ENCODE assay signal across 22 cellular contexts in the genomic region with DNA sequence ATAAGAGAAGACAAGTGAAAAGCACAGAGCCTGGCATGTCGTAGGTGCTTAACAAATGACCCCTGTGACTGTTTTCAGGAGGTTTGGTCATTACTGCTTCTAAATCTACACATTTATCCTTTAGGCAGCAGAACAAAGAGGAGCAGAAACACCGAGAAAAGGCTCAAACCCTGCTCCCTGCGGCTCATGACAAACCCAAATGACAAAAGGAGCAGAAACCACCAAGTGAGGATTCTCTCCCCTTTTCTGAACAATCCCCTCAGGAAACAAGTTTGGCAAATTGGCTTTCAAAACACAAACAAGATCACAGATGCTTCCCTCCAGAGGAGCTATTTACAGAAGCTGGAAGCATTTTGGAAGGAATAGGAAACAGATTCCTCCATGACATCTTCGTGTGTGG. TPM values are rescaled to one million over a fixed set of nuclear protein-coding genes. Genes with fewer than 3 reads are reported as not detected.
DNase-seq lines count a peak whose midpoint lies in the region; ATAC-seq and TF ChIP-seq lines count a peak whose summit lies in the region.
"Had no signal": no experiment of that assay in that cellular context is flagged by ENCODE, and none has a peak within 500 bp of the region (broad histone marks: within the 10 kb centered on the region; RNA-seq: fewer than 3 reads in every experiment).

No MANE protein-coding gene starts in this region.

- no peaks in the 10 kb centered on the region for H3K9me3 ChIP-seq in ectodermal cell (ENCODE audit: control insufficient read depth, low read length)
- no peaks in the 10 kb centered on the region for H3K9me3 ChIP-seq in thymus (ENCODE audit: control insufficient read depth)
- H3K9me3 ChIP-seq: gastroesophageal sphincter had no signal

- H3K27ac ChIP-seq in ectodermal cell (ENCODE audit: insufficient read depth, low read depth, low read length, poor library complexity, severe bottlenecking) (peak overlapping the region; percentile 40), thymus (ENCODE audit: low read depth) (peak overlapping the region; percentile 73)
- H3K27ac ChIP-seq: C4-2B, gastroesophageal sphincter had no signal

- no peak for DNase-seq in activated T-cell treated with anti-CD3 and anti-CD28 coated beads, Interleukin-2, amount 50 U/mL, for 72 hours
- DNase-seq in activated T-cell treated with anti-CD3 and anti-CD28 coated beads for 4 hours (no peak), NCI-H446 (lab: John Stamatoyannopoulos, UW) (no peak), WTC11 (ENCODE audit: low spot score) (no peak), GM10266 (ENCODE audit: extremely low spot score) (no peak)
- DNase-seq in activated CD4-positive, alpha-beta memory T cell treated with anti-CD3 and anti-CD28 coated beads, Interleukin-2, amount 10 ng/mL, durations not matched to agents 7 days and 5 days, result no peak
- DNase-seq: ACHN; activated B cell treated with CpG ODN at 0.5 μM for 24 hours; DMS153; erythroblast; IMR-90; kidney glomerular epithelial cell; NCI-H1436; OCI-M1; SIG-M5; stimulated activated CD4-positive, alpha-beta T cell treated with anti-CD3 and anti-CD28 coated beads, Interleukin-1b, Interleukin-23, amount 100 ng/mL, for 48 hours had no signal

- no peak for ATAC-seq in activated T-cell treated with anti-CD3 and anti-CD28 coated beads, Interleukin-2, amount 50 U/mL, for 72 hours (replicated peaks in 1 of 2)
- ATAC-seq in WTC11, result no peak
- ATAC-seq: gastroesophageal sphincter had no signal

- POLR2A ChIA-PET in activated CD4-positive, alpha-beta memory T cell treated with anti-CD3 and anti-CD28 coated beads, Interleukin-2, amount 10 ng/mL, durations not matched to agents 7 days and 5 days (lab: Charles Lee), result interaction anchor here (1.1 to 3.9 kb wide), 5 partner anchors 9 to 23 kb away, joined by 4 to 35 read pairs (median 10); partner anchors contain the start of gene SIRPG
- POLR2A ChIA-PET in WTC11 (lab: Charles Lee), result no interaction called here

- H3K4me3 ChIP-seq in ectodermal cell (ENCODE audit: insufficient read depth, low read depth, low read length) (no peak overlapping the region), thymus (ENCODE audit: low read length) (no peak overlapping the region)
- H3K4me3 ChIP-seq: gastroesophageal sphincter had no signal

- H3K36me3 ChIP-seq in ectodermal cell (ENCODE audit: control insufficient read depth, insufficient read depth, low read length) (no peaks in the 10 kb centered on the region), thymus (ENCODE audit: control insufficient read depth, insufficient read depth) (no peaks in the 10 kb centered on the region)
- H3K36me3 ChIP-seq: gastroesophageal sphincter had no signal

- H3K9me3 Mint-ChIP-seq in activated T-cell treated with anti-CD3 and anti-CD28 coated beads, Interleukin-2, amount 50 U/mL, for 72 hours, result peaks cover 0 to 2% of the 10 kb centered on the region in 2 donors
- peaks cover 9% of the 10 kb centered on the region for H3K9me3 Mint-ChIP-seq in activated CD4-positive, alpha-beta memory T cell treated with anti-CD3 and anti-CD28 coated beads, Interleukin-2, amount 10 ng/mL, durations not matched to agents 7 days and 5 days
- H3K9me3 Mint-ChIP-seq in WTC11, result peaks cover 42% of the 10 kb centered on the region
- H3K9me3 Mint-ChIP-seq: activated B cell treated with CpG ODN at 0.5 μM for 24 hours had no signal

- H3K4me1 Mint-ChIP-seq in activated T-cell treated with anti-CD3 and anti-CD28 coated beads, Interleukin-2, amount 50 U/mL, for 72 hours (ENCODE audit: low read depth), result peaks cover 100% of the 10 kb centered on the region
- H3K4me1 Mint-ChIP-seq in activated CD4-positive, alpha-beta memory T cell treated with anti-CD3 and anti-CD28 coated beads, Interleukin-2, amount 10 ng/mL, durations not matched to agents 7 days and 5 days, result peaks cover 73% of the 10 kb centered on the region
- peaks cover 11% of the 10 kb centered on the region for H3K4me1 Mint-ChIP-seq in WTC11
- H3K4me1 Mint-ChIP-seq: activated B cell treated with CpG ODN at 0.5 μM for 24 hours had no signal

- CTCF ChIA-PET in activated CD4-positive, alpha-beta memory T cell treated with anti-CD3 and anti-CD28 coated beads, Interleukin-2, amount 10 ng/mL, durations not matched to agents 7 days and 5 days (lab: Charles Lee), result no interaction called here
- CTCF ChIA-PET in WTC11 (lab: Charles Lee), result no interaction called here

- H3K4me1 ChIP-seq in ectodermal cell (ENCODE audit: control insufficient read depth, insufficient read depth, low read length), result peaks cover 7% of the 10 kb centered on the region
- H3K4me1 ChIP-seq in thymus (ENCODE audit: control insufficient read depth, insufficient read depth, low read length), result peaks cover 4% of the 10 kb centered on the region
- H3K4me1 ChIP-seq: gastroesophageal sphincter had no signal

- H3K4me3 Mint-ChIP-seq in activated T-cell treated with anti-CD3 and anti-CD28 coated beads, Interleukin-2, amount 50 U/mL, for 72 hours, result peak overlapping the region; percentile 76 to 87
- H3K4me3 Mint-ChIP-seq in activated CD4-positive, alpha-beta memory T cell treated with anti-CD3 and anti-CD28 coated beads, Interleukin-2, amount 10 ng/mL, durations not matched to agents 7 days and 5 days, result no peak overlapping the region
- no peak overlapping the region for H3K4me3 Mint-ChIP-seq in WTC11
- H3K4me3 Mint-ChIP-seq: activated B cell treated with CpG ODN at 0.5 μM for 24 hours had no signal

- no peak for TF ChIP-seq CTCF in WTC11 (IDR thresholded peaks at IDR 0.05)
- no peak for TF ChIP-seq CTCF in GM10266 (IDR thresholded peaks at IDR 0.05; ENCODE audit: control insufficient read depth, insufficient read depth, low read depth, missing control alignments)

- peak overlapping the region; percentile 96 for H3K27ac Mint-ChIP-seq in activated T-cell treated with anti-CD3 and anti-CD28 coated beads, Interleukin-2, amount 50 U/mL, for 72 hours
- H3K27ac Mint-ChIP-seq in activated CD4-positive, alpha-beta memory T cell treated with anti-CD3 and anti-CD28 coated beads, Interleukin-2, amount 10 ng/mL, durations not matched to agents 7 days and 5 days, result peak overlapping the region; percentile 91
- H3K27ac Mint-ChIP-seq in WTC11, result no peak overlapping the region
- H3K27ac Mint-ChIP-seq: activated B cell treated with CpG ODN at 0.5 μM for 24 hours had no signal

- 15 to 17% methylated on average over 4 of the region's 4 CpGs for WGBS in ectodermal cell, 2 experiments
- WGBS in thymus, result 85% methylated on average over 4 of the region's 4 CpGs

- H3K27me3 Mint-ChIP-seq in activated T-cell treated with anti-CD3 and anti-CD28 coated beads, Interleukin-2, amount 50 U/mL, for 72 hours (ENCODE audit: low read depth), result no peaks in the 10 kb centered on the region
- H3K27me3 Mint-ChIP-seq in activated CD4-positive, alpha-beta memory T cell treated with anti-CD3 and anti-CD28 coated beads, Interleukin-2, amount 10 ng/mL, durations not matched to agents 7 days and 5 days, result no peaks in the 10 kb centered on the region
- H3K27me3 Mint-ChIP-seq in WTC11 (ENCODE audit: low read depth), result peaks cover 34% of the 10 kb centered on the region

- peaks cover 96% of the 10 kb centered on the region for H3K27me3 ChIP-seq in ectodermal cell (ENCODE audit: control insufficient read depth, insufficient read depth, low read length, poor library complexity, severe bottlenecking)
- H3K27me3 ChIP-seq in thymus (ENCODE audit: control insufficient read depth, insufficient read depth), result no peaks in the 10 kb centered on the region
- H3K27me3 ChIP-seq: gastroesophageal sphincter had no signal

- H3K36me3 Mint-ChIP-seq in activated T-cell treated with anti-CD3 and anti-CD28 coated beads, Interleukin-2, amount 50 U/mL, for 72 hours (ENCODE audit: insufficient read depth in 2 of 2), result peaks cover 15 to 30% of the 10 kb centered on the region in 2 donors
- peaks cover 24% of the 10 kb centered on the region for H3K36me3 Mint-ChIP-seq in activated CD4-positive, alpha-beta memory T cell treated with anti-CD3 and anti-CD28 coated beads, Interleukin-2, amount 10 ng/mL, durations not matched to agents 7 days and 5 days (ENCODE audit: low read depth)
- H3K36me3 Mint-ChIP-seq in WTC11, result peaks cover 12% of the 10 kb centered on the region

TF ChIP-seq in WTC11, 78 proteins besides CTCF, POLR2A, EP300 and RAD21 (continues in another document):
- TF ChIP-seq GABPB1 (CRISPR knock-in tag; IDR thresholded peaks at IDR 0.05) (no peak), EMX1 (CRISPR knock-in tag; IDR thresholded peaks at IDR 0.05) (no peak), FOXP1 (CRISPR knock-in tag; IDR thresholded peaks at IDR 0.05; ENCODE audit: borderline replicate concordance) (no peak)

RNA-seq across cellular contexts. Expression of gene SIRPG, which starts 15.8 kb away (rescaled TPM):
- 10 to 100 TPM; 37.0 to 55.4 TPM for total RNA-seq in activated T-cell treated with anti-CD3 and anti-CD28 coated beads, Interleukin-2, amount 50 U/mL, for 72 hours
- 100 to 1,000 TPM; 109 to 111 TPM for total RNA-seq in activated CD4-positive, alpha-beta memory T cell treated with anti-CD3 and anti-CD28 coated beads, Interleukin-2, amount 10 ng/mL, durations not matched to agents 7 days and 5 days
- not detected for polyA plus RNA-seq in ectodermal cell (2013, experiment 1 of 4)
- not detected for polyA plus RNA-seq in ectodermal cell (2013, experiment 2 of 4)
- not detected for polyA plus RNA-seq in ectodermal cell (2013, experiment 3 of 4)
- polyA plus RNA-seq in ectodermal cell (2013, experiment 4 of 4), result not detected
- 51.0 TPM for polyA plus RNA-seq in thymus
- not detected in 3 replicates for total RNA-seq in WTC11 (2021)
- total RNA-seq: activated B cell treated with CpG ODN at 0.5 μM for 24 hours, dermis microvascular lymphatic vessel endothelial cell, IMR-90, urinary bladder had no signal
- polyA plus RNA-seq: IMR-90 had no signal

RNA-seq across cellular contexts. Expression of gene SIRPB1, which starts 53.6 kb away (rescaled TPM):
- 1 to 10 TPM in 1 of 2 donors, under 1 TPM in 1; 0.91 to 1.6 TPM for total RNA-seq in activated T-cell treated with anti-CD3 and anti-CD28 coated beads, Interleukin-2, amount 50 U/mL, for 72 hours
- 1 to 10 TPM; 5.1 to 7.1 TPM for total RNA-seq in activated CD4-positive, alpha-beta memory T cell treated with anti-CD3 and anti-CD28 coated beads, Interleukin-2, amount 10 ng/mL, durations not matched to agents 7 days and 5 days
- polyA plus RNA-seq in ectodermal cell (2013, experiment 1 of 4), result 0.48 TPM
- polyA plus RNA-seq in ectodermal cell (2013, experiment 2 of 4), result 0.57 TPM
- not detected for polyA plus RNA-seq in ectodermal cell (2013, experiment 3 of 4)
- polyA plus RNA-seq in ectodermal cell (2013, experiment 4 of 4), result not detected
- polyA plus RNA-seq in thymus, result 1.2 TPM
- total RNA-seq in WTC11 (2021), result 0.11 TPM in 1 of 3 replicates, not detected in the others

Comparison
In these comparisons a context has a peak if more than half of its experiments do, and no peak if none do; other contexts are left out.
1. H3K4me3 Mint-ChIP-seq: peak in activated T-cell treated with anti-CD3 and anti-CD28 coated beads, Interleukin-2, amount 50 U/mL, for 72 hours (2 of 2); none in activated CD4-positive, alpha-beta memory T cell treated with anti-CD3 and anti-CD28 coated beads, Interleukin-2, amount 10 ng/mL, durations not matched to agents 7 days and 5 days (single experiment) and WTC11 (single experiment).
2. RNA of gene SIRPG, which starts 15.8 kb away (total RNA-seq): 109 to 111 TPM in activated CD4-positive, alpha-beta memory T cell treated with anti-CD3 and anti-CD28 coated beads, Interleukin-2, amount 10 ng/mL, durations not matched to agents 7 days and 5 days and 37.0 to 55.4 TPM in activated T-cell treated with anti-CD3 and anti-CD28 coated beads, Interleukin-2, amount 50 U/mL, for 72 hours; not detected in WTC11; every median in the first group is over 10 times any median in the second.